In the genomic region with DNA sequence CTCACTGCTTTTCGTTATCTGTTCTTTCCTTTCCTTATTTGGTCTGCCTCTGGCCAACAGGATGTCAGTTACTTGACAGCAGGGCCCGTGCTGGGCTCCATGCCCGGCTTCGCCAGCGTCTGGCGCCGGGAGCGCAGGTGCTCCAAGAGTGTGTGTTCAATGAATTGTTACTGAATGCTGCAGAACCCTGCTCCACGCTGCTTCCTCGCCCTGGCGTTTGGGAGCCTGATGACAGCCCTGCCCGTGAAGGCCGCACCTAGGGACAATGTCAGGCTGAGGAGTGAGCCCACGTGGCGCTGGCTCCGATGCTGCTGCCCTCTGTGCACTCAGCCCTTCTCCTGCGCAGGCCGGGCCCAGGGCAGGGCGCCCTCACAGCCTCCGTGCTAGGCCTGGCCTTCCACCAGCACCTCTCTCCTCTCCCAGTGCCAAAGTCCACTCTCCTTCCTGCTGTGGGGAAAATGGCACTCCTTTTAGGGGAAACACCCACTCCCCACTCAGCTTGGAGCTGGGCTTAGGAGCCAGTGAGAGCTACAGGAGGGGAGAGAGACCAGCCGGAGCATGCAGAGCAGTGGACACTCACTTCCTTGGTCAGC, we compare ENCODE assay signal across 10 cellular contexts. TPM values are rescaled to one million over a fixed set of nuclear protein-coding genes. Genes with fewer than 3 reads are reported as not detected.
DNase-seq lines count a peak whose midpoint lies in the region; ATAC-seq and TF ChIP-seq lines count a peak whose summit lies in the region.
"Had no signal": no experiment of that assay in that cellular context is flagged by ENCODE, and none has a peak within 500 bp of the region (broad histone marks: within the 10 kb centered on the region; RNA-seq: fewer than 3 reads in every experiment).

No MANE protein-coding gene starts in this region.

- DNase-seq in Calu3: peak; percentile 57
- DNase-seq in NCI-H2107 treated with DMSO at 0.1 percent for 48 hours (lab: John Stamatoyannopoulos, UW; ENCODE audit: unreplicated experiment): peak; percentile 69
- no peak for DNase-seq in coronary artery (ENCODE audit: low spot score)
- DNase-seq in mucosa of descending colon: peak; percentile 74 to 87 (median 84)
- DNase-seq in AG08396 (ENCODE audit: low spot score): no peak
- DNase-seq: activated effector memory CD4-positive, alpha-beta T cell treated with anti-CD3 and anti-CD28 coated beads, Interleukin-2, amount 50 U/mL, for 16 hours; CD4-positive, CD25-positive, alpha-beta regulatory T cell had no signal

- H3K4me1 ChIP-seq in mucosa of descending colon (ENCODE audit: low read depth): peaks cover 40% of the 10 kb centered on the region

- H3K4me3 ChIP-seq in coronary artery: peak overlapping the region; percentile 39
- no peak overlapping the region for H3K4me3 ChIP-seq in mucosa of descending colon

- TF ChIP-seq CTCF in Calu3 (IDR thresholded peaks at IDR 0.05; ENCODE audit: unreplicated experiment) (no peak), coronary artery (IDR thresholded peaks at IDR 0.05) (no peak), mucosa of descending colon (IDR thresholded peaks at IDR 0.05) (no peak)

- peak overlapping the region; percentile 33 for H3K27ac Mint-ChIP-seq in Calu3 (ENCODE audit: unreplicated experiment)

- peaks cover 19% of the 10 kb centered on the region for H3K36me3 Mint-ChIP-seq in Calu3 (ENCODE audit: insufficient read depth, unreplicated experiment)
- H3K36me3 Mint-ChIP-seq: CD4-positive, CD25-positive, alpha-beta regulatory T cell had no signal

- H3K4me3 Mint-ChIP-seq in Calu3 (ENCODE audit: low read depth, unreplicated experiment): peak overlapping the region; percentile 4

- peaks cover 39% of the 10 kb centered on the region for H3K4me1 Mint-ChIP-seq in Calu3 (ENCODE audit: low read depth, unreplicated experiment)

- CTCF ChIA-PET in Calu3 (lab: Charles Lee): no interaction called here

- ATAC-seq in mucosa of descending colon (peak; percentile 90), HG02571 (IDR thresholded peaks at IDR 0.05; ENCODE audit: unreplicated experiment) (no peak), HG03039 (IDR thresholded peaks at IDR 0.05; ENCODE audit: unreplicated experiment) (no peak), GM19467 (IDR thresholded peaks at IDR 0.05; ENCODE audit: unreplicated experiment) (no peak)

- H3K27me3 Mint-ChIP-seq in Calu3 (ENCODE audit: unreplicated experiment): no peaks in the 10 kb centered on the region
- H3K27me3 Mint-ChIP-seq: CD4-positive, CD25-positive, alpha-beta regulatory T cell had no signal

- H3K9me3 ChIP-seq in mucosa of descending colon: no peaks in the 10 kb centered on the region

- no TSS peak for BruUV-seq in Calu3 (replicated peaks; lab: Mats Ljungman, UMichigan)

- no peaks in the 10 kb centered on the region for H3K9me3 Mint-ChIP-seq in Calu3 (ENCODE audit: low read depth, unreplicated experiment)

- H3K27ac ChIP-seq in coronary artery: no peak overlapping the region

- intact Hi-C loops in Calu3 (cut with micrococcal nuclease; ENCODE audit: unreplicated experiment): no loop called here
- intact Hi-C loops in mucosa of descending colon (cut with DNase I, micrococcal nuclease): no loop called here

- H3K36me3 ChIP-seq in mucosa of descending colon (ENCODE audit: low read depth): no peaks in the 10 kb centered on the region

RNA-seq across cellular contexts. Expression of gene ACBD3, which starts 51.4 kb away (rescaled TPM):
- 50.3 and 51.6 TPM in 2 replicates for total RNA-seq in Calu3 (2022)
- 10 to 100 TPM; 36.6 to 49.9 (median 48.0) TPM for total RNA-seq in mucosa of descending colon

Comparison
In these comparisons a context has a peak if more than half of its experiments do, and no peak if none do; other contexts are left out.
1. DNase-seq: peak in Calu3 (single experiment), NCI-H2107 treated with DMSO at 0.1 percent for 48 hours (single experiment) and mucosa of descending colon (3 of 3); none in coronary artery (single experiment) and AG08396 (single experiment).